11 cellular contexts compared by ENCODE assay signal in genomic region chr1:152182431-152182830, GRCh38. TPM values are rescaled to one million over a fixed set of nuclear protein-coding genes. Genes with fewer than 3 reads are reported as not detected.
DNase-seq lines count a peak whose midpoint lies in the region; ATAC-seq and TF ChIP-seq lines count a peak whose summit lies in the region.
"Had no signal": no experiment of that assay in that cellular context is flagged by ENCODE, and none has a peak within 500 bp of the region (broad histone marks: within the 10 kb centered on the region; RNA-seq: fewer than 3 reads in every experiment).

No MANE protein-coding gene starts in this region.

- no peak for ATAC-seq in activated naive CD8-positive, alpha-beta T cell treated with anti-CD3 and anti-CD28 coated beads, Interleukin-2, amount 50 U/mL, for 24 hours

- H3K4me1 Mint-ChIP-seq in activated CD4-positive, alpha-beta T cell treated with anti-CD3 and anti-CD28 coated beads, Interleukin-2, amount 10 ng/mL, durations not matched to agents 24 days and 14 days: peaks cover 3% of the 10 kb centered on the region
- H3K4me1 Mint-ChIP-seq in endothelial cell (ENCODE audit: unreplicated experiment): peaks cover 2% of the 10 kb centered on the region
- peaks cover 2% of the 10 kb centered on the region for H3K4me1 Mint-ChIP-seq in activated naive CD8-positive, alpha-beta T cell treated with anti-CD3 and anti-CD28 coated beads, Interleukin-2, amount 50 U/mL, for 24 hours

- no peaks in the 10 kb centered on the region for H3K9me3 Mint-ChIP-seq in activated CD4-positive, alpha-beta T cell treated with anti-CD3 and anti-CD28 coated beads, Interleukin-2, amount 10 ng/mL, durations not matched to agents 24 days and 14 days
- H3K9me3 Mint-ChIP-seq in endothelial cell (ENCODE audit: unreplicated experiment): no peaks in the 10 kb centered on the region
- H3K9me3 Mint-ChIP-seq in activated naive CD8-positive, alpha-beta T cell treated with anti-CD3 and anti-CD28 coated beads, Interleukin-2, amount 50 U/mL, for 24 hours: no peaks in the 10 kb centered on the region

- H3K36me3 ChIP-seq in NT2/D1 (ENCODE audit: insufficient read depth, insufficient read length, low read length) (no peaks in the 10 kb centered on the region), testis (ENCODE audit: low read depth, missing control alignments) (no peaks in the 10 kb centered on the region), sigmoid colon (no peaks in the 10 kb centered on the region)

- TF ChIP-seq CTCF in endothelial cell (IDR thresholded peaks at IDR 0.05; ENCODE audit: unreplicated experiment): peak; percentile 58
- TF ChIP-seq CTCF in testis (IDR thresholded peaks at IDR 0.05): peak in 2 of 3 experiments; percentile 16 to 41
- peak in 1 of 4 experiments; percentile 14 for TF ChIP-seq CTCF in sigmoid colon (IDR thresholded peaks at IDR 0.05)

- no peaks in the 10 kb centered on the region for H3K27me3 ChIP-seq in NT2/D1 (ENCODE audit: insufficient read depth, insufficient read length)
- no peaks in the 10 kb centered on the region for H3K27me3 ChIP-seq in testis
- no peaks in the 10 kb centered on the region for H3K27me3 ChIP-seq in sigmoid colon

- H3K4me3 ChIP-seq in NT2/D1 (ENCODE audit: insufficient read length, low read depth) (no peak overlapping the region), testis (no peak overlapping the region), sigmoid colon (no peak overlapping the region)

- DNase-seq in activated CD4-positive, alpha-beta T cell treated with anti-CD3 and anti-CD28 coated beads, Interleukin-2, amount 10 ng/mL, durations not matched to agents 24 days and 14 days: peak; percentile 66
- no peak for DNase-seq in activated CD4-positive, alpha-beta T cell treated with anti-CD3 and anti-CD28 coated beads, Interleukin-2, amount 50 U/mL, for 1 hour
- DNase-seq in NT2/D1 (ENCODE audit: low read depth, low spot score): peak; percentile 25
- peak; percentile 26 for DNase-seq in endothelial cell (ENCODE audit: low spot score)
- no peak for DNase-seq in testis
- no peak for DNase-seq in sigmoid colon
- DNase-seq in activated naive CD8-positive, alpha-beta T cell treated with anti-CD3 and anti-CD28 coated beads, Interleukin-2, amount 50 U/mL, for 24 hours: no peak
- DNase-seq in NCI-H345 (lab: John Stamatoyannopoulos, UW): no peak
- DNase-seq: COR-L47; NCI-H526 treated with DMSO at 0.1 percent for 48 hours; stimulated activated CD4-positive, alpha-beta T cell treated with anti-CD3 and anti-CD28 coated beads, Interleukin-1b, Interleukin-23, amount 100 ng/mL, for 48 hours had no signal

- H3K9ac ChIP-seq in NT2/D1 (ENCODE audit: insufficient read length, low read depth): no peak overlapping the region

- H3K27ac ChIP-seq in testis (no peak overlapping the region), sigmoid colon (no peak overlapping the region)

- 71 to 72% methylated on average over 2 of the region's 2 CpGs for WGBS in testis, 2 donors
- 76 to 83% methylated on average over 2 of the region's 2 CpGs for WGBS in sigmoid colon, 2 donors

- H3K4me1 ChIP-seq in NT2/D1 (ENCODE audit: insufficient read depth, insufficient read length) (no peaks in the 10 kb centered on the region), testis (no peaks in the 10 kb centered on the region), sigmoid colon (peaks cover 0 to 20% (median 3%) of the 10 kb centered on the region in 4 donors)

- intact Hi-C loops in activated CD4-positive, alpha-beta T cell treated with anti-CD3 and anti-CD28 coated beads, Interleukin-2, amount 10 ng/mL, durations not matched to agents 24 days and 14 days (cut with micrococcal nuclease): loop anchor here (1.0 kb wide), 1 partner anchor 41 kb away; no protein-coding TSS in a partner anchor
- intact Hi-C loops in testis (cut with DNase I; ENCODE audit: low total_unique reads): loop anchor here (10.0 kb wide), 1 partner anchor 272 kb away; no protein-coding TSS in a partner anchor
- intact Hi-C loops in sigmoid colon (cut with DNase I): no loop called here

- TF ChIP-seq EP300 in sigmoid colon (IDR thresholded peaks at IDR 0.05): no peak

- no peak overlapping the region for H3K27ac Mint-ChIP-seq in activated CD4-positive, alpha-beta T cell treated with anti-CD3 and anti-CD28 coated beads, Interleukin-2, amount 10 ng/mL, durations not matched to agents 24 days and 14 days
- H3K27ac Mint-ChIP-seq in endothelial cell (ENCODE audit: unreplicated experiment): no peak overlapping the region
- H3K27ac Mint-ChIP-seq in activated naive CD8-positive, alpha-beta T cell treated with anti-CD3 and anti-CD28 coated beads, Interleukin-2, amount 50 U/mL, for 24 hours: no peak overlapping the region

- H3K9me3 ChIP-seq in NT2/D1 (ENCODE audit: insufficient read depth, low read length) (no peaks in the 10 kb centered on the region), testis (no peaks in the 10 kb centered on the region), sigmoid colon (no peaks in the 10 kb centered on the region)

- no peak for TF ChIP-seq POLR2A in testis (IDR thresholded peaks at IDR 0.05)
- TF ChIP-seq POLR2A in sigmoid colon (IDR thresholded peaks at IDR 0.05): no peak

- peaks cover 23% of the 10 kb centered on the region for H3K27me3 Mint-ChIP-seq in activated CD4-positive, alpha-beta T cell treated with anti-CD3 and anti-CD28 coated beads, Interleukin-2, amount 10 ng/mL, durations not matched to agents 24 days and 14 days
- H3K27me3 Mint-ChIP-seq in endothelial cell (ENCODE audit: unreplicated experiment): no peaks in the 10 kb centered on the region
- H3K27me3 Mint-ChIP-seq in activated naive CD8-positive, alpha-beta T cell treated with anti-CD3 and anti-CD28 coated beads, Interleukin-2, amount 50 U/mL, for 24 hours: peaks cover 7% of the 10 kb centered on the region

- no peaks in the 10 kb centered on the region for H3K36me3 Mint-ChIP-seq in activated CD4-positive, alpha-beta T cell treated with anti-CD3 and anti-CD28 coated beads, Interleukin-2, amount 10 ng/mL, durations not matched to agents 24 days and 14 days (ENCODE audit: low read depth)
- H3K36me3 Mint-ChIP-seq in endothelial cell (ENCODE audit: low read depth, unreplicated experiment): no peaks in the 10 kb centered on the region
- no peaks in the 10 kb centered on the region for H3K36me3 Mint-ChIP-seq in activated naive CD8-positive, alpha-beta T cell treated with anti-CD3 and anti-CD28 coated beads, Interleukin-2, amount 50 U/mL, for 24 hours (ENCODE audit: low read depth)

- no peak overlapping the region for H3K4me3 Mint-ChIP-seq in activated CD4-positive, alpha-beta T cell treated with anti-CD3 and anti-CD28 coated beads, Interleukin-2, amount 10 ng/mL, durations not matched to agents 24 days and 14 days
- no peak overlapping the region for H3K4me3 Mint-ChIP-seq in endothelial cell (ENCODE audit: unreplicated experiment)
- H3K4me3 Mint-ChIP-seq in activated naive CD8-positive, alpha-beta T cell treated with anti-CD3 and anti-CD28 coated beads, Interleukin-2, amount 50 U/mL, for 24 hours: no peak overlapping the region

RNA-seq across cellular contexts. Expression of gene RPTN, which starts 23.4 kb away (rescaled TPM):
- total RNA-seq in activated CD4-positive, alpha-beta T cell treated with anti-CD3 and anti-CD28 coated beads, Interleukin-2, amount 10 ng/mL, durations not matched to agents 24 days and 14 days: not detected in 2 replicates
- total RNA-seq in endothelial cell (ENCODE audit: unreplicated experiment) (not detected), testis (under 1 TPM in 1 of 2 donors, not detected in 1; 0.06 TPM), sigmoid colon (not detected)
- polyA plus RNA-seq in testis (ENCODE audit: insufficient read depth, low read depth, low replicate concordance) (not detected), sigmoid colon (not detected)

RNA-seq across cellular contexts. Expression of gene HRNR, which starts 41.6 kb away (rescaled TPM):
- not detected in 2 replicates for total RNA-seq in activated CD4-positive, alpha-beta T cell treated with anti-CD3 and anti-CD28 coated beads, Interleukin-2, amount 10 ng/mL, durations not matched to agents 24 days and 14 days
- total RNA-seq in endothelial cell (ENCODE audit: unreplicated experiment) (not detected), testis (under 1 TPM in 1 of 2 donors, not detected in 1; 0.06 TPM), sigmoid colon (not detected)
- polyA plus RNA-seq in testis (ENCODE audit: insufficient read depth, low read depth, low replicate concordance) (not detected), sigmoid colon (under 1 TPM in 1 of 3 donors, not detected in 2; under 0.01 TPM)

Comparison
In these comparisons a context has a peak if more than half of its experiments do, and no peak if none do; other contexts are left out.
1. DNase-seq: peak in activated CD4-positive, alpha-beta T cell treated with anti-CD3 and anti-CD28 coated beads, Interleukin-2, amount 10 ng/mL, durations not matched to agents 24 days and 14 days (single experiment), NT2/D1 (single experiment) and endothelial cell (single experiment); none in activated CD4-positive, alpha-beta T cell treated with anti-CD3 and anti-CD28 coated beads, Interleukin-2, amount 50 U/mL, for 1 hour (single experiment), testis (single experiment), sigmoid colon (single experiment), activated naive CD8-positive, alpha-beta T cell treated with anti-CD3 and anti-CD28 coated beads, Interleukin-2, amount 50 U/mL, for 24 hours (single experiment) and NCI-H345 (single experiment).